ENCODE assay signal across 1 cellular context in genomic region chr15:73936181-73936580, GRCh38.
TF ChIP-seq lines count a peak whose summit lies in the region.

No MANE protein-coding gene starts in this region.

TF ChIP-seq in HepG2, 621 proteins besides CTCF, POLR2A, EP300 and RAD21:
- TF ChIP-seq MAFF (IDR thresholded peaks at IDR 0.05; ENCODE audit: low read depth, low read length) (peak; percentile 26; the same call in 1 of the 2 replicates), ZFX (CRISPR knock-in tag; IDR thresholded peaks at IDR 0.05; ENCODE audit: low read depth) (no peak), MAFK (conservative IDR thresholded peaks at IDR 0.05 in 1 of 2, IDR thresholded peaks at IDR 0.05 in 1 of 2; ENCODE audit: low read length in 2 of 2) (peak in 1 of 2 experiments; percentile 34; a peak in 3 of 4 replicates)
- TF ChIP-seq, protein P1, sequence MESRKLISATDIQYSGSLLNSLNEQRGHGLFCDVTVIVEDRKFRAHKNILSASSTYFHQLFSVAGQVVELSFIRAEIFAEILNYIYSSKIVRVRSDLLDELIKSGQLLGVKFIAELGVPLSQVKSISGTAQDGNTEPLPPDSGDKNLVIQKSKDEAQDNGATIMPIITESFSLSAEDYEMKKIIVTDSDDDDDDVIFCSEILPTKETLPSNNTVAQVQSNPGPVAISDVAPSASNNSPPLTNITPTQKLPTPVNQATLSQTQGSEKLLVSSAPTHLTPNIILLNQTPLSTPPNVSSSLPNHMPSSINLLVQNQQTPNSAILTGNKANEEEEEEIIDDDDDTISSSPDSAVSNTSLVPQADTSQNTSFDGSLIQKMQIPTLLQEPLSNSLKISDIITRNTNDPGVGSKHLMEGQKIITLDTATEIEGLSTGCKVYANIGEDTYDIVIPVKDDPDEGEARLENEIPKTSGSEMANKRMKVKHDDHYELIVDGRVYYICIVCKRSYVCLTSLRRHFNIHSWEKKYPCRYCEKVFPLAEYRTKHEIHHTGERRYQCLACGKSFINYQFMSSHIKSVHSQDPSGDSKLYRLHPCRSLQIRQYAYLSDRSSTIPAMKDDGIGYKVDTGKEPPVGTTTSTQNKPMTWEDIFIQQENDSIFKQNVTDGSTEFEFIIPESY (CRISPR knock-in tag; IDR thresholded peaks at IDR 0.05): peak; percentile 13; the same call in 1 of the 2 replicates
